Comparison of ENCODE assay signal across 8 cellular contexts in genomic region chr13:105863300-105863699, GRCh38.
"Had no signal": no experiment of that assay in that cellular context is flagged by ENCODE, and none has a peak within 500 bp of the region (broad histone marks: within the 10 kb centered on the region; RNA-seq: fewer than 3 reads in every experiment).

No MANE protein-coding gene starts in this region.

- H3K4me3 ChIP-seq: GM12878 had no signal

- DNase-seq: GDM1, GF-D8 had no signal

- FAIRE-seq: G401.6, GM12878, GM12891, GM12892, GM18507, GM19239 had no signal

- ATAC-seq: GM12878 had no signal
